ENCODE assay signal across 28 cellular contexts in genomic region chr20:44761423-44761822, GRCh38. TPM values are rescaled to one million over a fixed set of nuclear protein-coding genes. Genes with fewer than 3 reads are reported as not detected.
DNase-seq lines count a peak whose midpoint lies in the region; ATAC-seq and TF ChIP-seq lines count a peak whose summit lies in the region.
"Had no signal": no experiment of that assay in that cellular context is flagged by ENCODE, and none has a peak within 500 bp of the region (broad histone marks: within the 10 kb centered on the region; RNA-seq: fewer than 3 reads in every experiment).

No MANE protein-coding gene starts in this region.

- peak; percentile 79 for ATAC-seq in omental fat pad (ENCODE audit: low FRiP score)
- ATAC-seq: activated naive CD4-positive, alpha-beta T cell treated with anti-CD3 and anti-CD28 coated beads, Interleukin-2, amount 50 U/mL, for 72 hours; naive thymus-derived CD4-positive, alpha-beta T cell had no signal

- TF ChIP-seq CTCF in fibroblast of pulmonary artery (IDR thresholded peaks at IDR 0.05; ENCODE audit: low read length, missing control alignments) (no peak), omental fat pad (IDR thresholded peaks at IDR 0.05) (no peak)

- H3K4me3 ChIP-seq in fibroblast of pulmonary artery (replicated peaks; ENCODE audit: low read depth, low read length), result no peak overlapping the region
- H3K4me3 ChIP-seq: BLaER1, colonic mucosa, stomach, thyroid gland had no signal

- peak; percentile 17 for DNase-seq in ELR (ENCODE audit: low read depth)
- peak; percentile 13 for DNase-seq in NCI-H2227 (lab: John Stamatoyannopoulos, UW; ENCODE audit: unreplicated experiment)
- peak; percentile 20 for DNase-seq in fibroblast of pulmonary artery (ENCODE audit: low read depth)
- DNase-seq in omental fat pad (ENCODE audit: low spot score), result no peak
- DNase-seq in H4 (ENCODE audit: low spot score), result no peak
- DNase-seq in NCI-H446 (lab: John Stamatoyannopoulos, UW), result no peak
- DNase-seq in NCI-H2081 treated with DMSO at 0.1 percent for 48 hours (lab: John Stamatoyannopoulos, UW), result no peak
- DNase-seq: ACHN; activated CD4-positive, alpha-beta memory T cell treated with anti-CD3 and anti-CD28 coated beads, Interleukin-2, amount 10 ng/mL, durations not matched to agents 7 days and 5 days; activated CD4-positive, alpha-beta T cell treated with anti-CD3 and anti-CD28 coated beads for 1 hour; colonic mucosa; DMS53; effector CD8-positive, alpha-beta T cell; midbrain; naive thymus-derived CD4-positive, alpha-beta T cell; NCI-H1105; NCI-H1930; NCI-H345; stimulated activated CD4-positive, alpha-beta T cell treated with anti-CD3 and anti-CD28 coated beads, Interleukin-2, amount 100 ng/mL, for 24 hours; stomach; T-helper 2 cell; thyroid gland had no signal

RNA-seq across cellular contexts. Expression of gene KCNK15, which starts 15.8 kb away (rescaled TPM):
- 10 to 100 TPM in 1 of 4 donors, 1 to 10 TPM in 3; 6.3 to 10.0 (median 9.0) TPM for total RNA-seq in omental fat pad
- 0.06 TPM in 1 of 2 replicates, not detected in the other for total RNA-seq in H4 (2014; rRNA removed; shearing (Covaris generic))
- total RNA-seq: activated CD4-positive, alpha-beta memory T cell treated with anti-CD3 and anti-CD28 coated beads, Interleukin-2, amount 10 ng/mL, durations not matched to agents 7 days and 5 days; epithelial cell of proximal tubule; frontal cortex; M059J had no signal

RNA-seq across cellular contexts. Expression of gene CCN5, which starts 46.3 kb away (rescaled TPM):
- total RNA-seq in omental fat pad, result 10 to 100 TPM; 25.9 to 81.7 (median 61.3) TPM
- total RNA-seq in H4 (2014; rRNA removed; shearing (Covaris generic)), result 0.77 and 4.2 TPM in 2 replicates
- total RNA-seq: activated CD4-positive, alpha-beta memory T cell treated with anti-CD3 and anti-CD28 coated beads, Interleukin-2, amount 10 ng/mL, durations not matched to agents 7 days and 5 days; activated naive CD4-positive, alpha-beta T cell treated with anti-CD3 and anti-CD28 coated beads, Interleukin-2, amount 50 U/mL, for 72 hours; bronchial epithelial cell; epithelial cell of proximal tubule; frontal cortex; naive thymus-derived CD4-positive, alpha-beta T cell had no signal

RNA-seq across cellular contexts. Expression of gene RIMS4, which starts 48.9 kb away (rescaled TPM):
- total RNA-seq in omental fat pad, result under 1 TPM; 0.60 to 0.88 (median 0.72) TPM
- total RNA-seq in H4 (2014; rRNA removed; shearing (Covaris generic)), result 3.2 and 4.1 TPM in 2 replicates
- total RNA-seq: activated CD4-positive, alpha-beta memory T cell treated with anti-CD3 and anti-CD28 coated beads, Interleukin-2, amount 10 ng/mL, durations not matched to agents 7 days and 5 days; bronchial epithelial cell; epithelial cell of proximal tubule; naive thymus-derived CD4-positive, alpha-beta T cell had no signal

Comparison
In these comparisons a context has a peak if more than half of its experiments do, and no peak if none do; other contexts are left out.
1. DNase-seq: peak in ELR (single experiment), NCI-H2227 (single experiment) and fibroblast of pulmonary artery (single experiment); none in omental fat pad (single experiment), H4 (single experiment), NCI-H446 (0 of 2) and NCI-H2081 treated with DMSO at 0.1 percent for 48 hours (single experiment).